ENCODE assay signal across 18 cellular contexts in the genomic region with DNA sequence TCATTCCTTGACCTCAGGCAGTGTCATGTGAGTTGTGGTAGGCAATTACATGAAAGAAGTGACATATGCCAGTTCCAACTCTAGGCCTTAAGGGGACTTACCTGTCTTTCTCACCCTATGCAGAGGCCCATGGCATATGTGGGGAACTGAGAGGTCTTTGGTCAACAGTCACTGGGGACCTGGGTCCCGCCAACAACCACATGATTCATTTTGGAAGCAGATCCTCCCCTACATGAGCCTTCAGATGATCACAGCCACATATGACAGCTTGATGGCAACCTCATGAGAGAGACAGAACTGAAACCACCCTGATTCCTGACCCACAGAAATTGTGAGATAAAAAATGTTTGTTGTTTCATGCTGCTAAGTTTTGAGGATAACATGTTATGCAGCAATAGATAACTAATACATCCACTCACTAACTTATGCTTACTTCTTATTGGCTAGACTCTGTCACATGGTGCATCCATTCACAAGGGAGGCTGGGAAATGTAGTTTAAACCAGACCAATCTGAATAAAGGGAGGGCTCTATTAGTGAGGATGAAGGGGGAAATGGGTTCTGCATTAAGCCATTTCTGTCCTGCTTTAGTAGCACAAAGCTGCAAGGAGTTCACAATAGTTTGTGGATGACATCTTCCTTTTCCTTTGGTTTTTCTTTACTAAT.
A peak's percentile ranks its signal among the peaks of the same experiment; 100 is the strongest.
DNase-seq lines count a peak whose midpoint lies in the region; ATAC-seq, FAIRE-seq and TF ChIP-seq lines count a peak whose summit lies in the region.
"Had no signal": no experiment of that assay in that cellular context is flagged by ENCODE, and none has a peak within 500 bp of the region (broad histone marks: within the 10 kb centered on the region; RNA-seq: fewer than 3 reads in every experiment).

No MANE protein-coding gene starts in this region.

- H3K4me1 ChIP-seq in HepG2 (ENCODE audit: insufficient read depth, low read length) (no peaks in the 10 kb centered on the region), right lobe of liver (no peaks in the 10 kb centered on the region), OCI-LY7 (ENCODE audit: insufficient read depth, low read length, poor library complexity, severe bottlenecking) (no peaks in the 10 kb centered on the region), lung (ENCODE audit: control insufficient read depth in 2 of 2, insufficient read depth in 2 of 2, low read length in 2 of 2) (no peaks in the 10 kb centered on the region)

- H3K9me3 ChIP-seq in HepG2 (ENCODE audit: low read length) (peaks cover 29% of the 10 kb centered on the region), right lobe of liver (no peaks in the 10 kb centered on the region), OCI-LY7 (ENCODE audit: low read length) (peaks cover 11% of the 10 kb centered on the region; the same call in 1 of the 2 replicates), lung (ENCODE audit: control insufficient read depth in 2 of 2, insufficient read depth in 1 of 2, low read length in 1 of 2) (peaks cover 5 to 8% of the 10 kb centered on the region in 2 donors)

- POLR2A ChIA-PET in HepG2 (lab: Yijun Ruan, JAX), result no interaction called here
- POLR2A ChIA-PET in OCI-LY7 (lab: Charles Lee), result no interaction called here

- H3K36me3 ChIP-seq in HepG2 (replicated peaks in 1 of 2; ENCODE audit: control insufficient read depth in 1 of 2, insufficient read depth in 2 of 2, low read length in 2 of 2) (no peaks in the 10 kb centered on the region), right lobe of liver (no peaks in the 10 kb centered on the region), OCI-LY7 (ENCODE audit: insufficient read depth, low read length) (no peaks in the 10 kb centered on the region), lung (ENCODE audit: control insufficient read depth in 2 of 2, insufficient read depth in 2 of 2, low read length in 2 of 2) (no peaks in the 10 kb centered on the region)
- H3K36me3 ChIP-seq: BLaER1 treated with 17β-estradiol and CSF1 and Interleukin-3, amounts not matched to agents 10 nM and 100 nM had no signal

- CTCF ChIA-PET in HepG2 (lab: Yijun Ruan, JAX; ENCODE audit: low intra/inter-chr PET ratio, low total read pairs), result no interaction called here
- CTCF ChIA-PET in OCI-LY7 (lab: Charles Lee; ENCODE audit: unreplicated experiment), result no interaction called here

- no peaks in the 10 kb centered on the region for H3K79me2 ChIP-seq in HepG2 (ENCODE audit: insufficient read depth, low read length)
- H3K79me2 ChIP-seq in OCI-LY7 (ENCODE audit: insufficient read depth, low read depth, low read length), result no peaks in the 10 kb centered on the region

- H3K4me3 ChIP-seq in HepG2 (replicated peaks in 1 of 3; ENCODE audit: insufficient read depth in 1 of 3, low read depth in 2 of 3, low read length in 3 of 3), result no peak overlapping the region
- no peak overlapping the region for H3K4me3 ChIP-seq in right lobe of liver
- H3K4me3 ChIP-seq in OCI-LY7 (ENCODE audit: low read depth, low read length, poor library complexity, severe bottlenecking), result no peak overlapping the region
- peak overlapping the region; percentile 5 for H3K4me3 ChIP-seq in lung
- H3K4me3 ChIP-seq: BLaER1 treated with 17β-estradiol and CSF1 and Interleukin-3, amounts not matched to agents 10 nM and 100 nM; GM12878 had no signal

- no peak overlapping the region for H3K9ac ChIP-seq in HepG2 (ENCODE audit: insufficient read depth, low read depth, low read length)
- H3K9ac ChIP-seq: BLaER1 treated with 17β-estradiol and CSF1 and Interleukin-3, amounts not matched to agents 10 nM and 100 nM had no signal

- TF ChIP-seq EP300 in HepG2 (IDR thresholded peaks at IDR 0.05; ENCODE audit: low read depth in 2 of 2, low read length in 2 of 2) (no peak), HepG2 (CRISPR knock-in tag; IDR thresholded peaks at IDR 0.05; ENCODE audit: borderline replicate concordance) (no peak)

- intact Hi-C loops in HepG2 (cut with micrococcal nuclease; ENCODE audit: unreplicated experiment) (no loop called here), right lobe of liver (cut with DNase I) (no loop called here), OCI-LY7 (cut with micrococcal nuclease; ENCODE audit: unreplicated experiment) (no loop called here)

- 0% methylated on average over 1 of the region's 1 CpG for WGBS in HepG2 (ENCODE audit: low lambda C conversion rate)
- 100% methylated on average over 1 of the region's 1 CpG for WGBS in right lobe of liver (ENCODE audit: insufficient coverage, low coverage, low lambda C conversion rate, missing lambda C conversion rate)
- 97 to 100% methylated on average over 1 of the region's 1 CpG for WGBS in lung, 2 donors

- H2AFZ ChIP-seq in HepG2 (ENCODE audit: low read length) (no peak overlapping the region), OCI-LY7 (ENCODE audit: low read length) (no peak overlapping the region)

- no peak for ATAC-seq in HepG2
- no peak for ATAC-seq in right lobe of liver
- ATAC-seq in lung (ENCODE audit: insufficient read depth, low FRiP score), result no peak
- ATAC-seq in HG03025 (IDR thresholded peaks at IDR 0.05; ENCODE audit: low FRiP score, unreplicated experiment), result no peak
- no peak for ATAC-seq in omental fat pad (ENCODE audit: low FRiP score)
- ATAC-seq: GM12878, HCT116 had no signal

- BruUV-seq in HepG2 (replicated peaks; lab: Mats Ljungman, UMichigan) (no TSS peak), OCI-LY7 (replicated peaks; lab: Mats Ljungman, UMichigan) (no TSS peak)

- no peak for TF ChIP-seq RAD21 in HepG2 (CRISPR knock-in tag; IDR thresholded peaks at IDR 0.05)

- no peak overlapping the region for H3K4me2 ChIP-seq in HepG2 (ENCODE audit: low read depth, low read length)
- no peak overlapping the region for H3K4me2 ChIP-seq in OCI-LY7 (ENCODE audit: low read length)

- TF ChIP-seq CTCF in HepG2 (CRISPR knock-in tag; IDR thresholded peaks at IDR 0.05) (no peak), right lobe of liver (IDR thresholded peaks at IDR 0.05) (no peak), OCI-LY7 (conservative IDR thresholded peaks at IDR 0.05; ENCODE audit: low read length) (no peak), lung (IDR thresholded peaks at IDR 0.05; ENCODE audit: control extremely low read depth, extremely low read depth) (no peak), omental fat pad (IDR thresholded peaks at IDR 0.05) (no peak)

- no peaks in the 10 kb centered on the region for H3K9me2 ChIP-seq in OCI-LY7 (ENCODE audit: insufficient read depth, low read length)

- DNase-seq in HepG2 (ENCODE audit: low spot score), result no peak
- DNase-seq in right lobe of liver, result no peak
- peak; percentile 4 for DNase-seq in OCI-LY7 (ENCODE audit: low spot score)
- DNase-seq in lung (ENCODE audit: low spot score), result no peak
- DNase-seq in activated CD4-positive, CD25-positive, alpha-beta regulatory T cell treated with anti-CD3 and anti-CD28 coated beads, Interleukin-2, amount 50 U/mL, for 72 hours, result no peak
- DNase-seq in omental fat pad (ENCODE audit: low spot score), result no peak
- DNase-seq: 8988T; ACHN; CD4-positive, CD25-positive, alpha-beta regulatory T cell; DMS53; IMR-90 had no signal

- H4K20me1 ChIP-seq in HepG2 (ENCODE audit: insufficient read depth, low read length) (no peaks in the 10 kb centered on the region), OCI-LY7 (ENCODE audit: insufficient read depth, low read length) (no peaks in the 10 kb centered on the region)
- H4K20me1 ChIP-seq: BLaER1 treated with 17β-estradiol and CSF1 and Interleukin-3, amounts not matched to agents 10 nM and 100 nM had no signal

- H3K27me3 ChIP-seq in HepG2 (ENCODE audit: control insufficient read depth in 1 of 2, insufficient read depth in 2 of 2, low read length in 2 of 2), result no peaks in the 10 kb centered on the region; a peak in 1 of 5 replicates
- no peaks in the 10 kb centered on the region for H3K27me3 ChIP-seq in right lobe of liver
- H3K27me3 ChIP-seq in lung (ENCODE audit: control insufficient read depth, insufficient read depth), result no peaks in the 10 kb centered on the region
- H3K27me3 ChIP-seq: BLaER1 treated with 17β-estradiol and CSF1 and Interleukin-3, amounts not matched to agents 10 nM and 100 nM had no signal

- H3K27ac ChIP-seq in HepG2 (ENCODE audit: extremely low read length, insufficient read depth, low read length) (no peak overlapping the region), right lobe of liver (no peak overlapping the region), OCI-LY7 (ENCODE audit: low read depth, low read length, poor library complexity, severe bottlenecking) (no peak overlapping the region), lung (ENCODE audit: low read depth in 1 of 2, low read length in 1 of 2) (no peak overlapping the region)
- H3K27ac ChIP-seq: BLaER1 treated with 17β-estradiol and CSF1 and Interleukin-3, amounts not matched to agents 10 nM and 100 nM had no signal

- TF ChIP-seq POLR2A in HepG2 (IDR thresholded peaks at IDR 0.05; ENCODE audit: insufficient read depth in 1 of 2, low read depth in 2 of 2, low read length in 2 of 2), result no peak
- no peak for TF ChIP-seq POLR2A in right lobe of liver (IDR thresholded peaks at IDR 0.05)

- FAIRE-seq in HepG2 (lab: Jason Lieb, UNC), result no peak
- FAIRE-seq: GM12878, GM18507, GM19239, H54 had no signal

- in situ Hi-C loops in HepG2 (cut with HindIII; ENCODE audit: extremely low pct_ligation_motif_present, low pct_unique_long_range_greater_than_20kb), result no loop called here

TF ChIP-seq in HepG2, 621 proteins besides CTCF, POLR2A, EP300 and RAD21:
- TF ChIP-seq REPIN1 (CRISPR knock-in tag; IDR thresholded peaks at IDR 0.05; ENCODE audit: borderline replicate concordance, low read depth) (no peak), AKAP8 (CRISPR knock-in tag; IDR thresholded peaks at IDR 0.05) (no peak), ZNF143 (CRISPR knock-in tag; IDR thresholded peaks at IDR 0.05) (0 out of 2 replicates have a peak, but pooled peaks have one; percentile 33), ATRX (CRISPR knock-in tag; IDR thresholded peaks at IDR 0.05; ENCODE audit: borderline replicate concordance) (no peak), NFYC (CRISPR knock-in tag; IDR thresholded peaks at IDR 0.05) (0 out of 2 replicates have a peak, but pooled peaks have one; percentile 19), THAP11 (CRISPR knock-in tag; IDR thresholded peaks at IDR 0.05) (peak; percentile 65)
TF ChIP-seq in HepG2: peak in this region for 3.
